ENCODE assay signal across 21 cellular contexts in genomic region chr3:157294953-157295352, GRCh38.
A peak's percentile ranks its signal among the peaks of the same experiment; 100 is the strongest.
DNase-seq lines count a peak whose midpoint lies in the region; ATAC-seq and TF ChIP-seq lines count a peak whose summit lies in the region.
"Had no signal": no experiment of that assay in that cellular context is flagged by ENCODE, and none has a peak within 500 bp of the region (broad histone marks: within the 10 kb centered on the region; RNA-seq: fewer than 3 reads in every experiment).

No MANE protein-coding gene starts in this region.

- peak overlapping the region; percentile 73 for H2BK120ac ChIP-seq in IMR-90 (ENCODE audit: low read depth, low read length)

- peak overlapping the region; percentile 63 for H4K91ac ChIP-seq in IMR-90 (ENCODE audit: insufficient read depth, low read depth, low read length)

- H3K9ac ChIP-seq in IMR-90 (ENCODE audit: low read depth, low read length): no peak overlapping the region
- H3K9ac ChIP-seq: KMS-11 had no signal

- CTCF ChIA-PET in IMR-90 (lab: Yijun Ruan, JAX): interaction anchor here (0.6 to 0.7 kb wide), 3 partner anchors 455 to 603 kb away, joined by 3 to 4 read pairs (median 3); no protein-coding TSS in a partner anchor

- H4K5ac ChIP-seq in IMR-90 (ENCODE audit: low read depth, low read length): peak overlapping the region; percentile 88

- peak overlapping the region; percentile 48; the same call in 1 of the 2 replicates for H2BK20ac ChIP-seq in IMR-90 (ENCODE audit: low read depth, low read length)

- ATAC-seq in IMR-90 (ENCODE audit: low read depth) (peak; percentile 7; the same call in 1 of the 2 replicates), GM21619 (IDR thresholded peaks at IDR 0.05; ENCODE audit: unreplicated experiment) (no peak)
- ATAC-seq: GM12878, HepG2 had no signal

- no peak overlapping the region for H3K4me3 Mint-ChIP-seq in type B pancreatic cell
- H3K4me3 Mint-ChIP-seq: CD14-positive monocyte had no signal

- no TSS peak for BruUV-seq in IMR-90 (replicated peaks; lab: Mats Ljungman, UMichigan)

- peaks cover 17% of the 10 kb centered on the region for H3K4me1 ChIP-seq in IMR-90 (ENCODE audit: control insufficient read depth, insufficient read depth, low read length)
- H3K4me1 ChIP-seq in osteoblast (ENCODE audit: insufficient read depth, low read length): peaks cover 61% of the 10 kb centered on the region

- H3K4me2 ChIP-seq in IMR-90 (ENCODE audit: low read depth, low read length): no peak overlapping the region
- H3K4me2 ChIP-seq in osteoblast (ENCODE audit: insufficient read depth, low read length): no peak overlapping the region
- H3K4me2 ChIP-seq: KMS-11, PC-9 had no signal

- TF ChIP-seq RAD21 in IMR-90 (IDR thresholded peaks at IDR 0.05; ENCODE audit: low read length): no peak

- peak overlapping the region; percentile 73; the same call in 1 of the 2 replicates for H2AK5ac ChIP-seq in IMR-90 (ENCODE audit: low read depth, low read length)

- H3K18ac ChIP-seq in IMR-90 (ENCODE audit: low read depth, low read length): peak overlapping the region; percentile 78; the same call in 1 of the 2 replicates

- no peak overlapping the region for H3K27ac Mint-ChIP-seq in type B pancreatic cell
- H3K27ac Mint-ChIP-seq: CD14-positive monocyte had no signal

- H3K56ac ChIP-seq in IMR-90 (ENCODE audit: extremely low read depth, insufficient read depth, low read length): peak overlapping the region; percentile 43; the same call in 1 of the 2 replicates

- intact Hi-C loops in IMR-90 (cut with micrococcal nuclease): no loop called here

- TF ChIP-seq CTCF in IMR-90 (conservative IDR thresholded peaks at IDR 0.05; ENCODE audit: low read depth, low read length): no peak
- TF ChIP-seq CTCF in brain microvascular endothelial cell (IDR thresholded peaks at IDR 0.05; ENCODE audit: low read depth, low read length, missing control alignments): no peak
- TF ChIP-seq CTCF in osteoblast (IDR thresholded peaks at IDR 0.05; ENCODE audit: extremely low read depth, low read depth, low read length): no peak
- no peak for TF ChIP-seq CTCF in type B pancreatic cell (conservative IDR thresholded peaks at IDR 0.05)

- H3K27me3 Mint-ChIP-seq in type B pancreatic cell: no peaks in the 10 kb centered on the region

- H3K9me3 ChIP-seq in IMR-90 (ENCODE audit: control insufficient read depth, insufficient read depth, low read length): no peaks in the 10 kb centered on the region
- H3K9me3 ChIP-seq in osteoblast (ENCODE audit: low read depth, low read length): no peaks in the 10 kb centered on the region
- H3K9me3 ChIP-seq: SJCRH30 had no signal

- H3K9me3 Mint-ChIP-seq in type B pancreatic cell: no peaks in the 10 kb centered on the region

- no peaks in the 10 kb centered on the region for H3K79me1 ChIP-seq in IMR-90 (ENCODE audit: low read depth in 1 of 2, low read length in 2 of 2)

- H3K4me3 ChIP-seq in IMR-90 (ENCODE audit: insufficient read depth, low read depth, low read length): no peak overlapping the region
- H3K4me3 ChIP-seq in brain microvascular endothelial cell (ENCODE audit: low read depth, low read length): no peak overlapping the region
- H3K4me3 ChIP-seq in osteoblast (ENCODE audit: insufficient read depth, low read length): no peak overlapping the region
- H3K4me3 ChIP-seq: GM12878, PC-9, SJCRH30 had no signal

- H2BK5ac ChIP-seq in IMR-90 (ENCODE audit: low read depth, low read length, poor library complexity, severe bottlenecking): peak overlapping the region; percentile 28

- peak overlapping the region; percentile 58; the same call in 1 of the 2 replicates for H3K4ac ChIP-seq in IMR-90 (ENCODE audit: low read depth, low read length)

- in situ Hi-C loops in IMR-90 (cut with MboI; ENCODE audit: low sequenced_read_pairs) (no loop called here), brain microvascular endothelial cell (cut with HindIII; ENCODE audit: low pct_ligation_motif_present, low sequenced_read_pairs) (no loop called here)

- peak overlapping the region; percentile 33; the same call in 1 of the 2 replicates for H3K14ac ChIP-seq in IMR-90 (replicated peaks; ENCODE audit: low read depth, low read length)

- no peak for TF ChIP-seq POLR2A in IMR-90 (IDR thresholded peaks at IDR 0.05; ENCODE audit: low read depth, low read length)

- no peak overlapping the region for H2AK9ac ChIP-seq in IMR-90 (replicated peaks; ENCODE audit: low read depth, low read length, poor library complexity)

- peak; percentile 25 for DNase-seq in DMS114 treated with DMSO at 0.1 percent for 48 hours (lab: John Stamatoyannopoulos, UW; ENCODE audit: unreplicated experiment)
- no peak for DNase-seq in IMR-90
- DNase-seq in brain microvascular endothelial cell: no peak
- DNase-seq in osteoblast (ENCODE audit: insufficient read length, low spot score, missing footprints): no peak
- DNase-seq in germinal center (ENCODE audit: low spot score): no peak
- no peak for DNase-seq in type B pancreatic cell (ENCODE audit: extremely low spot score, unreplicated experiment)
- DNase-seq in activated effector memory CD4-positive, alpha-beta T cell treated with Interleukin-2 at 50 U/mL for 16 hours: no peak
- DNase-seq: ACHN, DMS53, NCI-H1417, NCI-H187 treated with DMSO at 0.1 percent for 48 hours, NCI-H345, NCI-H524 treated with DMSO at 0.1 percent for 48 hours, PC-9, SJCRH30, SW 1271 had no signal

- H3K23ac ChIP-seq in IMR-90 (ENCODE audit: low read depth, low read length): peak overlapping the region; percentile 54; the same call in 1 of the 2 replicates

- no peaks in the 10 kb centered on the region for H3K79me2 ChIP-seq in osteoblast (ENCODE audit: insufficient read depth, low read length)

- dilution Hi-C loops in IMR-90 (cut with HindIII; ENCODE audit: low sequenced_read_pairs, unreplicated experiment): no loop called here

- H3K27me3 ChIP-seq in IMR-90 (ENCODE audit: control insufficient read depth, insufficient read depth, low read length): no peaks in the 10 kb centered on the region
- no peaks in the 10 kb centered on the region for H3K27me3 ChIP-seq in brain microvascular endothelial cell (replicated peaks)
- no peaks in the 10 kb centered on the region for H3K27me3 ChIP-seq in osteoblast (ENCODE audit: insufficient read depth, low read length)
- H3K27me3 ChIP-seq: SJCRH30 had no signal

- peak overlapping the region; percentile 35 to 77 for H4K8ac ChIP-seq in IMR-90 (ENCODE audit: low read depth in 2 of 2, low read length in 2 of 2)

- H3K36me3 ChIP-seq in IMR-90 (ENCODE audit: control insufficient read depth, insufficient read depth, low read length) (no peaks in the 10 kb centered on the region), brain microvascular endothelial cell (replicated peaks) (no peaks in the 10 kb centered on the region), osteoblast (ENCODE audit: insufficient read depth, low read length) (no peaks in the 10 kb centered on the region)
- H3K36me3 ChIP-seq: SJCRH30 had no signal

- peaks cover 18% of the 10 kb centered on the region for H3K4me1 Mint-ChIP-seq in type B pancreatic cell (ENCODE audit: unreplicated experiment)
- H3K4me1 Mint-ChIP-seq: CD14-positive monocyte had no signal

- H3K27ac ChIP-seq in IMR-90 (ENCODE audit: insufficient read depth, low read length) (peak overlapping the region; percentile 32; the same call in 1 of the 2 replicates), brain microvascular endothelial cell (peak overlapping the region; percentile 27), osteoblast (ENCODE audit: low read depth, low read length) (peak overlapping the region; percentile 88)
- H3K27ac ChIP-seq: KMS-11, PC-9, SJCRH30 had no signal

- H4K20me1 ChIP-seq in IMR-90 (ENCODE audit: insufficient read depth, low read length) (no peaks in the 10 kb centered on the region), osteoblast (ENCODE audit: insufficient read depth, low read length) (no peaks in the 10 kb centered on the region)

- H2AFZ ChIP-seq in IMR-90 (replicated peaks; ENCODE audit: low read length, poor library complexity): no peak overlapping the region
- H2AFZ ChIP-seq in osteoblast (ENCODE audit: low read length): no peak overlapping the region
- H2AFZ ChIP-seq: PC-9 had no signal

- POLR2A ChIA-PET in IMR-90 (lab: Charles Lee; ENCODE audit: unreplicated experiment): no interaction called here

- peaks cover 7% of the 10 kb centered on the region for H3K9me1 ChIP-seq in IMR-90 (ENCODE audit: insufficient read depth, low read length)

- H3K36me3 Mint-ChIP-seq in type B pancreatic cell: no peaks in the 10 kb centered on the region
- H3K36me3 Mint-ChIP-seq: CD14-positive monocyte had no signal

- H2BK15ac ChIP-seq in IMR-90 (ENCODE audit: low read depth, low read length): peak overlapping the region; percentile 39; the same call in 2 of the 3 replicates

TF ChIP-seq in IMR-90, 13 proteins besides CTCF, POLR2A, EP300 and RAD21:
- TF ChIP-seq BHLHE40 (IDR thresholded peaks at IDR 0.05; ENCODE audit: low read depth, low read length) (no peak), FOS (IDR thresholded peaks at IDR 0.05; ENCODE audit: low read depth, low read length) (no peak), RCOR1 (IDR thresholded peaks at IDR 0.05; ENCODE audit: insufficient replicate concordance, low read length) (no peak), MAZ (IDR thresholded peaks at IDR 0.05; ENCODE audit: borderline replicate concordance, low read depth, low read length) (no peak), MXI1 (IDR thresholded peaks at IDR 0.05; ENCODE audit: borderline replicate concordance, low read depth, low read length) (no peak), NFE2L2 (IDR thresholded peaks at IDR 0.05; ENCODE audit: low read depth, low read length) (no peak), SMC3 (IDR thresholded peaks at IDR 0.05; ENCODE audit: low read depth, low read length) (no peak)

Comparison
In these comparisons a context has a peak if more than half of its experiments do, and no peak if none do; other contexts are left out.
1. H3K27ac ChIP-seq: peak in every context shown above with its lines; median percentile 88 in osteoblast; 32 in IMR-90; 27 in brain microvascular endothelial cell.